ENCODE assay signal across 1 cellular context in the genomic region with DNA sequence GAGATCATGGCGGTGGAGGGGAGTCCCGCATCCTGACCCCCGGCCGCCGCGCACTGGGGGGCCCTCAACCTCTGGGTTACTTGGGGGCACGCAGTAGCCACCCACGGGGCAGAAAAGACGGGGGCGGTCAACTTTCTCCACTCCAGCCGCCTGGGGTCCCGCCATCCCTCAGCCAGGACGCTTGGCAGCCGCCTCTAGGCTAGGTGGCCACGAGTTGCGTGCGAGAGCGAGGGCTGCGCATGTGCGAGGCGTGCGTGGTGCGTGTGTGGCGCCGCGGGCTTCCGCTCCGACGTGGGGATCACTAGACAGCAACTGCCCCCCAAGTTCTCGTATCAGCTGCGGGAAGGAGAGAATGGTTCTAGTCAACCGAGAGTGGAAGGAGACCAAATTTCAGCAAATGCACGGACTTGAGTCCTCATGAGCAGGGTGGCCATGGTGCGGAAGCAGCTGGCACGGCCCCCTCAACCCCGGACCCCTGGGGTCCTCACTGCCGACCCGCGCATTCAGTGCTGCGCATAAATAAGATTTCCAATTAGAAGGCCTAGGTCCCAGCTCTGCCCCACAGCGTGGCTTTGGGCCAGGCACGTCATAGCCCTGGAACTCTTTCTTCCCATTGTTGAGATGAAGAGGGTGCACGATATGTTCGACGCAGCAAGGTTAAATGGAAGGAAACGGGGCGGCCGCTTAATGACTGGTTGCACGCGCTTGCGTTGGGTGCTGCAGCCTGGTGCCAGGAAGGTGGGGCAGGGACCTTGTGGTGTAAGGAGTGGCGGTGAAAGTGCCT.
TF ChIP-seq lines count a peak whose summit lies in the region.

No MANE protein-coding gene starts in this region.

TF ChIP-seq in K562, 482 proteins besides CTCF, POLR2A, EP300 and RAD21 (continued from another document and continues in another):
- TF ChIP-seq, protein P1, sequence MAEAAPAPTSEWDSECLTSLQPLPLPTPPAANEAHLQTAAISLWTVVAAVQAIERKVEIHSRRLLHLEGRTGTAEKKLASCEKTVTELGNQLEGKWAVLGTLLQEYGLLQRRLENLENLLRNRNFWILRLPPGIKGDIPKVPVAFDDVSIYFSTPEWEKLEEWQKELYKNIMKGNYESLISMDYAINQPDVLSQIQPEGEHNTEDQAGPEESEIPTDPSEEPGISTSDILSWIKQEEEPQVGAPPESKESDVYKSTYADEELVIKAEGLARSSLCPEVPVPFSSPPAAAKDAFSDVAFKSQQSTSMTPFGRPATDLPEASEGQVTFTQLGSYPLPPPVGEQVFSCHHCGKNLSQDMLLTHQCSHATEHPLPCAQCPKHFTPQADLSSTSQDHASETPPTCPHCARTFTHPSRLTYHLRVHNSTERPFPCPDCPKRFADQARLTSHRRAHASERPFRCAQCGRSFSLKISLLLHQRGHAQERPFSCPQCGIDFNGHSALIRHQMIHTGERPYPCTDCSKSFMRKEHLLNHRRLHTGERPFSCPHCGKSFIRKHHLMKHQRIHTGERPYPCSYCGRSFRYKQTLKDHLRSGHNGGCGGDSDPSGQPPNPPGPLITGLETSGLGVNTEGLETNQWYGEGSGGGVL (CRISPR knock-in tag; IDR thresholded peaks at IDR 0.05): no peak
- TF ChIP-seq, protein P2, sequence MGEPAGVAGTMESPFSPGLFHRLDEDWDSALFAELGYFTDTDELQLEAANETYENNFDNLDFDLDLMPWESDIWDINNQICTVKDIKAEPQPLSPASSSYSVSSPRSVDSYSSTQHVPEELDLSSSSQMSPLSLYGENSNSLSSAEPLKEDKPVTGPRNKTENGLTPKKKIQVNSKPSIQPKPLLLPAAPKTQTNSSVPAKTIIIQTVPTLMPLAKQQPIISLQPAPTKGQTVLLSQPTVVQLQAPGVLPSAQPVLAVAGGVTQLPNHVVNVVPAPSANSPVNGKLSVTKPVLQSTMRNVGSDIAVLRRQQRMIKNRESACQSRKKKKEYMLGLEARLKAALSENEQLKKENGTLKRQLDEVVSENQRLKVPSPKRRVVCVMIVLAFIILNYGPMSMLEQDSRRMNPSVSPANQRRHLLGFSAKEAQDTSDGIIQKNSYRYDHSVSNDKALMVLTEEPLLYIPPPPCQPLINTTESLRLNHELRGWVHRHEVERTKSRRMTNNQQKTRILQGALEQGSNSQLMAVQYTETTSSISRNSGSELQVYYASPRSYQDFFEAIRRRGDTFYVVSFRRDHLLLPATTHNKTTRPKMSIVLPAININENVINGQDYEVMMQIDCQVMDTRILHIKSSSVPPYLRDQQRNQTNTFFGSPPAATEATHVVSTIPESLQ (CRISPR knock-in tag; IDR thresholded peaks at IDR 0.05): no peak
- TF ChIP-seq, protein P3, sequence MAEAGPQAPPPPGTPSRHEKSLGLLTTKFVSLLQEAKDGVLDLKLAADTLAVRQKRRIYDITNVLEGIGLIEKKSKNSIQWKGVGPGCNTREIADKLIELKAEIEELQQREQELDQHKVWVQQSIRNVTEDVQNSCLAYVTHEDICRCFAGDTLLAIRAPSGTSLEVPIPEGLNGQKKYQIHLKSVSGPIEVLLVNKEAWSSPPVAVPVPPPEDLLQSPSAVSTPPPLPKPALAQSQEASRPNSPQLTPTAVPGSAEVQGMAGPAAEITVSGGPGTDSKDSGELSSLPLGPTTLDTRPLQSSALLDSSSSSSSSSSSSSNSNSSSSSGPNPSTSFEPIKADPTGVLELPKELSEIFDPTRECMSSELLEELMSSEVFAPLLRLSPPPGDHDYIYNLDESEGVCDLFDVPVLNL (CRISPR knock-in tag; IDR thresholded peaks at IDR 0.05; ENCODE audit: low read depth): peak; percentile 56; the same call in 1 of the 2 replicates
- TF ChIP-seq, protein P4, sequence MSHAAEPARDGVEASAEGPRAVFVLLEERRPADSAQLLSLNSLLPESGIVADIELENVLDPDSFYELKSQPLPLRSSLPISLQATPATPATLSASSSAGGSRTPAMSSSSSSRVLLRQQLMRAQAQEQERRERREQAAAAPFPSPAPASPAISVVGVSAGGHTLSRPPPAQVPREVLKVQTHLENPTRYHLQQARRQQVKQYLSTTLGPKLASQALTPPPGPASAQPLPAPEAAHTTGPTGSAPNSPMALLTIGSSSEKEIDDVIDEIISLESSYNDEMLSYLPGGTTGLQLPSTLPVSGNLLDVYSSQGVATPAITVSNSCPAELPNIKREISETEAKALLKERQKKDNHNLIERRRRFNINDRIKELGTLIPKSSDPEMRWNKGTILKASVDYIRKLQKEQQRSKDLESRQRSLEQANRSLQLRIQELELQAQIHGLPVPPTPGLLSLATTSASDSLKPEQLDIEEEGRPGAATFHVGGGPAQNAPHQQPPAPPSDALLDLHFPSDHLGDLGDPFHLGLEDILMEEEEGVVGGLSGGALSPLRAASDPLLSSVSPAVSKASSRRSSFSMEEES (CRISPR knock-in tag; IDR thresholded peaks at IDR 0.05): no peak
- TF ChIP-seq POLR2AphosphoS2 (IDR thresholded peaks at IDR 0.05; ENCODE audit: low read length): no peak
- no peak for TF ChIP-seq ZNF197 (CRISPR knock-in tag; IDR thresholded peaks at IDR 0.05; ENCODE audit: low read depth)
- TF ChIP-seq, protein P5, sequence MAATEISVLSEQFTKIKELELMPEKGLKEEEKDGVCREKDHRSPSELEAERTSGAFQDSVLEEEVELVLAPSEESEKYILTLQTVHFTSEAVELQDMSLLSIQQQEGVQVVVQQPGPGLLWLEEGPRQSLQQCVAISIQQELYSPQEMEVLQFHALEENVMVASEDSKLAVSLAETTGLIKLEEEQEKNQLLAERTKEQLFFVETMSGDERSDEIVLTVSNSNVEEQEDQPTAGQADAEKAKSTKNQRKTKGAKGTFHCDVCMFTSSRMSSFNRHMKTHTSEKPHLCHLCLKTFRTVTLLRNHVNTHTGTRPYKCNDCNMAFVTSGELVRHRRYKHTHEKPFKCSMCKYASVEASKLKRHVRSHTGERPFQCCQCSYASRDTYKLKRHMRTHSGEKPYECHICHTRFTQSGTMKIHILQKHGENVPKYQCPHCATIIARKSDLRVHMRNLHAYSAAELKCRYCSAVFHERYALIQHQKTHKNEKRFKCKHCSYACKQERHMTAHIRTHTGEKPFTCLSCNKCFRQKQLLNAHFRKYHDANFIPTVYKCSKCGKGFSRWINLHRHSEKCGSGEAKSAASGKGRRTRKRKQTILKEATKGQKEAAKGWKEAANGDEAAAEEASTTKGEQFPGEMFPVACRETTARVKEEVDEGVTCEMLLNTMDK (IDR thresholded peaks at IDR 0.05; ENCODE audit: borderline replicate concordance, insufficient read depth, low read depth, low read length, poor library complexity, severe bottlenecking): no peak
- no peak for TF ChIP-seq CCAR2 (IDR thresholded peaks at IDR 0.05; ENCODE audit: low read depth, low read length)
- TF ChIP-seq, protein P6, sequence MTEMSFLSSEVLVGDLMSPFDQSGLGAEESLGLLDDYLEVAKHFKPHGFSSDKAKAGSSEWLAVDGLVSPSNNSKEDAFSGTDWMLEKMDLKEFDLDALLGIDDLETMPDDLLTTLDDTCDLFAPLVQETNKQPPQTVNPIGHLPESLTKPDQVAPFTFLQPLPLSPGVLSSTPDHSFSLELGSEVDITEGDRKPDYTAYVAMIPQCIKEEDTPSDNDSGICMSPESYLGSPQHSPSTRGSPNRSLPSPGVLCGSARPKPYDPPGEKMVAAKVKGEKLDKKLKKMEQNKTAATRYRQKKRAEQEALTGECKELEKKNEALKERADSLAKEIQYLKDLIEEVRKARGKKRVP (CRISPR knock-in tag; IDR thresholded peaks at IDR 0.05): no peak
- no peak for TF ChIP-seq IRF2 (CRISPR knock-in tag; IDR thresholded peaks at IDR 0.05)
- TF ChIP-seq SIN3B (IDR thresholded peaks at IDR 0.05; ENCODE audit: low read depth): no peak
- no peak for TF ChIP-seq NBN (IDR thresholded peaks at IDR 0.05; ENCODE audit: low read depth)
- TF ChIP-seq, protein P7, sequence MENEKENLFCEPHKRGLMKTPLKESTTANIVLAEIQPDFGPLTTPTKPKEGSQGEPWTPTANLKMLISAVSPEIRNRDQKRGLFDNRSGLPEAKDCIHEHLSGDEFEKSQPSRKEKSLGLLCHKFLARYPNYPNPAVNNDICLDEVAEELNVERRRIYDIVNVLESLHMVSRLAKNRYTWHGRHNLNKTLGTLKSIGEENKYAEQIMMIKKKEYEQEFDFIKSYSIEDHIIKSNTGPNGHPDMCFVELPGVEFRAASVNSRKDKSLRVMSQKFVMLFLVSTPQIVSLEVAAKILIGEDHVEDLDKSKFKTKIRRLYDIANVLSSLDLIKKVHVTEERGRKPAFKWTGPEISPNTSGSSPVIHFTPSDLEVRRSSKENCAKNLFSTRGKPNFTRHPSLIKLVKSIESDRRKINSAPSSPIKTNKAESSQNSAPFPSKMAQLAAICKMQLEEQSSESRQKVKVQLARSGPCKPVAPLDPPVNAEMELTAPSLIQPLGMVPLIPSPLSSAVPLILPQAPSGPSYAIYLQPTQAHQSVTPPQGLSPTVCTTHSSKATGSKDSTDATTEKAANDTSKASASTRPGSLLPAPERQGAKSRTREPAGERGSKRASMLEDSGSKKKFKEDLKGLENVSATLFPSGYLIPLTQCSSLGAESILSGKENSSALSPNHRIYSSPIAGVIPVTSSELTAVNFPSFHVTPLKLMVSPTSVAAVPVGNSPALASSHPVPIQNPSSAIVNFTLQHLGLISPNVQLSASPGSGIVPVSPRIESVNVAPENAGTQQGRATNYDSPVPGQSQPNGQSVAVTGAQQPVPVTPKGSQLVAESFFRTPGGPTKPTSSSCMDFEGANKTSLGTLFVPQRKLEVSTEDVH (IDR thresholded peaks at IDR 0.05; ENCODE audit: low read depth, partially characterized antibody): no peak
- no peak for TF ChIP-seq HDGF (IDR thresholded peaks at IDR 0.05)
- TF ChIP-seq ZNF699 (CRISPR knock-in tag; IDR thresholded peaks at IDR 0.05; ENCODE audit: insufficient replicate concordance): no peak
- TF ChIP-seq TAL1 (IDR thresholded peaks at IDR 0.05): no peak
- TF ChIP-seq HMG20A (CRISPR knock-in tag; conservative IDR thresholded peaks at IDR 0.05): no peak
- TF ChIP-seq MTF1 (CRISPR knock-in tag; IDR thresholded peaks at IDR 0.05; ENCODE audit: borderline replicate concordance): no peak
- no peak for TF ChIP-seq SUPT5H (IDR thresholded peaks at IDR 0.05)
- TF ChIP-seq SIN3A (IDR thresholded peaks at IDR 0.05; ENCODE audit: borderline replicate concordance in 2 of 2, control insufficient read depth in 1 of 2, low read depth in 2 of 2, low read length in 2 of 2): no peak
- TF ChIP-seq GATAD2A (IDR thresholded peaks at IDR 0.05): no peak
- TF ChIP-seq, protein P8, sequence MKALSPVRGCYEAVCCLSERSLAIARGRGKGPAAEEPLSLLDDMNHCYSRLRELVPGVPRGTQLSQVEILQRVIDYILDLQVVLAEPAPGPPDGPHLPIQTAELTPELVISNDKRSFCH (CRISPR knock-in tag; IDR thresholded peaks at IDR 0.05): no peak
- TF ChIP-seq, protein P8 (tag; IDR thresholded peaks at IDR 0.05): peak; percentile 84; the same call in 1 of the 2 replicates
- TF ChIP-seq, protein P9, sequence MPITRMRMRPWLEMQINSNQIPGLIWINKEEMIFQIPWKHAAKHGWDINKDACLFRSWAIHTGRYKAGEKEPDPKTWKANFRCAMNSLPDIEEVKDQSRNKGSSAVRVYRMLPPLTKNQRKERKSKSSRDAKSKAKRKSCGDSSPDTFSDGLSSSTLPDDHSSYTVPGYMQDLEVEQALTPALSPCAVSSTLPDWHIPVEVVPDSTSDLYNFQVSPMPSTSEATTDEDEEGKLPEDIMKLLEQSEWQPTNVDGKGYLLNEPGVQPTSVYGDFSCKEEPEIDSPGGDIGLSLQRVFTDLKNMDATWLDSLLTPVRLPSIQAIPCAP (CRISPR knock-in tag; IDR thresholded peaks at IDR 0.05; ENCODE audit: borderline replicate concordance): peak; percentile 40; the same call in 1 of the 2 replicates
- TF ChIP-seq, protein P10, sequence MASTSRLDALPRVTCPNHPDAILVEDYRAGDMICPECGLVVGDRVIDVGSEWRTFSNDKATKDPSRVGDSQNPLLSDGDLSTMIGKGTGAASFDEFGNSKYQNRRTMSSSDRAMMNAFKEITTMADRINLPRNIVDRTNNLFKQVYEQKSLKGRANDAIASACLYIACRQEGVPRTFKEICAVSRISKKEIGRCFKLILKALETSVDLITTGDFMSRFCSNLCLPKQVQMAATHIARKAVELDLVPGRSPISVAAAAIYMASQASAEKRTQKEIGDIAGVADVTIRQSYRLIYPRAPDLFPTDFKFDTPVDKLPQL (IDR thresholded peaks at IDR 0.05; ENCODE audit: extremely low read depth, insufficient read length): no peak
- TF ChIP-seq, protein P11, sequence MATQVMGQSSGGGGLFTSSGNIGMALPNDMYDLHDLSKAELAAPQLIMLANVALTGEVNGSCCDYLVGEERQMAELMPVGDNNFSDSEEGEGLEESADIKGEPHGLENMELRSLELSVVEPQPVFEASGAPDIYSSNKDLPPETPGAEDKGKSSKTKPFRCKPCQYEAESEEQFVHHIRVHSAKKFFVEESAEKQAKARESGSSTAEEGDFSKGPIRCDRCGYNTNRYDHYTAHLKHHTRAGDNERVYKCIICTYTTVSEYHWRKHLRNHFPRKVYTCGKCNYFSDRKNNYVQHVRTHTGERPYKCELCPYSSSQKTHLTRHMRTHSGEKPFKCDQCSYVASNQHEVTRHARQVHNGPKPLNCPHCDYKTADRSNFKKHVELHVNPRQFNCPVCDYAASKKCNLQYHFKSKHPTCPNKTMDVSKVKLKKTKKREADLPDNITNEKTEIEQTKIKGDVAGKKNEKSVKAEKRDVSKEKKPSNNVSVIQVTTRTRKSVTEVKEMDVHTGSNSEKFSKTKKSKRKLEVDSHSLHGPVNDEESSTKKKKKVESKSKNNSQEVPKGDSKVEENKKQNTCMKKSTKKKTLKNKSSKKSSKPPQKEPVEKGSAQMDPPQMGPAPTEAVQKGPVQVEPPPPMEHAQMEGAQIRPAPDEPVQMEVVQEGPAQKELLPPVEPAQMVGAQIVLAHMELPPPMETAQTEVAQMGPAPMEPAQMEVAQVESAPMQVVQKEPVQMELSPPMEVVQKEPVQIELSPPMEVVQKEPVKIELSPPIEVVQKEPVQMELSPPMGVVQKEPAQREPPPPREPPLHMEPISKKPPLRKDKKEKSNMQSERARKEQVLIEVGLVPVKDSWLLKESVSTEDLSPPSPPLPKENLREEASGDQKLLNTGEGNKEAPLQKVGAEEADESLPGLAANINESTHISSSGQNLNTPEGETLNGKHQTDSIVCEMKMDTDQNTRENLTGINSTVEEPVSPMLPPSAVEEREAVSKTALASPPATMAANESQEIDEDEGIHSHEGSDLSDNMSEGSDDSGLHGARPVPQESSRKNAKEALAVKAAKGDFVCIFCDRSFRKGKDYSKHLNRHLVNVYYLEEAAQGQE (CRISPR knock-in tag; IDR thresholded peaks at IDR 0.05; ENCODE audit: low read depth): no peak
- no peak for TF ChIP-seq BMI1 (IDR thresholded peaks at IDR 0.05; ENCODE audit: low read length)
- TF ChIP-seq, protein P12, sequence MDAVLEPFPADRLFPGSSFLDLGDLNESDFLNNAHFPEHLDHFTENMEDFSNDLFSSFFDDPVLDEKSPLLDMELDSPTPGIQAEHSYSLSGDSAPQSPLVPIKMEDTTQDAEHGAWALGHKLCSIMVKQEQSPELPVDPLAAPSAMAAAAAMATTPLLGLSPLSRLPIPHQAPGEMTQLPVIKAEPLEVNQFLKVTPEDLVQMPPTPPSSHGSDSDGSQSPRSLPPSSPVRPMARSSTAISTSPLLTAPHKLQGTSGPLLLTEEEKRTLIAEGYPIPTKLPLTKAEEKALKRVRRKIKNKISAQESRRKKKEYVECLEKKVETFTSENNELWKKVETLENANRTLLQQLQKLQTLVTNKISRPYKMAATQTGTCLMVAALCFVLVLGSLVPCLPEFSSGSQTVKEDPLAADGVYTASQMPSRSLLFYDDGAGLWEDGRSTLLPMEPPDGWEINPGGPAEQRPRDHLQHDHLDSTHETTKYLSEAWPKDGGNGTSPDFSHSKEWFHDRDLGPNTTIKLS (IDR thresholded peaks at IDR 0.05; ENCODE audit: borderline replicate concordance, low read depth): no peak
- TF ChIP-seq MYNN (IDR thresholded peaks at IDR 0.05): no peak
- TF ChIP-seq MYNN (CRISPR knock-in tag; IDR thresholded peaks at IDR 0.05): no peak
- no peak for TF ChIP-seq ILF3 (IDR thresholded peaks at IDR 0.05; ENCODE audit: borderline replicate concordance)
- TF ChIP-seq NCOA1 (IDR thresholded peaks at IDR 0.05; ENCODE audit: low read depth): no peak
- TF ChIP-seq HNRNPL (IDR thresholded peaks at IDR 0.05; ENCODE audit: low read depth, low read length): no peak
- TF ChIP-seq NFRKB (IDR thresholded peaks at IDR 0.05; ENCODE audit: low read depth): no peak
- no peak for TF ChIP-seq ZNF311 (CRISPR knock-in tag; IDR thresholded peaks at IDR 0.05)
